ENCODE assay signal across 9 cellular contexts in genomic region chr16:15950869-15951268, GRCh38. TPM values are rescaled to one million over a fixed set of nuclear protein-coding genes. Genes with fewer than 3 reads are reported as not detected.
A peak's percentile ranks its signal among the peaks of the same experiment; 100 is the strongest.
DNase-seq lines count a peak whose midpoint lies in the region; ATAC-seq, FAIRE-seq and TF ChIP-seq lines count a peak whose summit lies in the region.
"Had no signal": no experiment of that assay in that cellular context is flagged by ENCODE, and none has a peak within 500 bp of the region (broad histone marks: within the 10 kb centered on the region; RNA-seq: fewer than 3 reads in every experiment).

No MANE protein-coding gene starts in this region.

- TF ChIP-seq CTCF in A549 (IDR thresholded peaks at IDR 0.05) (no peak), bronchial epithelial cell (IDR thresholded peaks at IDR 0.05; ENCODE audit: insufficient read depth, low read length, severe bottlenecking) (no peak)

- TF ChIP-seq RAD21 in A549 (conservative IDR thresholded peaks at IDR 0.05 in 1 of 2, IDR thresholded peaks at IDR 0.05 in 1 of 2): no peak; a peak in 1 of 5 replicates

- H3K9ac ChIP-seq in HUES6 (ENCODE audit: low read length): peak overlapping the region; percentile 85
- peak overlapping the region; percentile 86 for H3K9ac ChIP-seq in muscle layer of colon (ENCODE audit: low read length)

- H3K4me1 ChIP-seq in A549 (peaks cover 72% of the 10 kb centered on the region), HUES6 (ENCODE audit: control insufficient read depth, insufficient read depth, low read length) (peaks cover 12% of the 10 kb centered on the region), muscle layer of colon (ENCODE audit: insufficient read depth, low read length) (peaks cover 42% of the 10 kb centered on the region)

- TF ChIP-seq EP300 in A549 (IDR thresholded peaks at IDR 0.05): no peak

- no peaks in the 10 kb centered on the region for H3K9me3 ChIP-seq in A549
- no peaks in the 10 kb centered on the region for H3K9me3 ChIP-seq in HUES6 (ENCODE audit: control insufficient read depth, insufficient read depth, low read depth, low read length)
- H3K9me3 ChIP-seq in muscle layer of colon (ENCODE audit: low read length): no peaks in the 10 kb centered on the region

- no peak for TF ChIP-seq POLR2A in A549 (IDR thresholded peaks at IDR 0.05; ENCODE audit: low read length)

- POLR2A ChIA-PET in A549 (lab: Yijun Ruan, JAX): interaction anchor here (1.0 to 1.2 kb wide), 3 partner anchors 16 to 72 kb away, joined by 3 to 9 read pairs (median 6); partner anchors contain the start of gene CEP20

- H3K36me3 ChIP-seq in HUES6 (ENCODE audit: control insufficient read depth, insufficient read depth, low read length) (no peaks in the 10 kb centered on the region), bronchial epithelial cell (ENCODE audit: control insufficient read depth, insufficient read depth, low read length) (peaks cover 1% of the 10 kb centered on the region), muscle layer of colon (ENCODE audit: insufficient read depth, low read length) (no peaks in the 10 kb centered on the region)

- peak overlapping the region; percentile 94 for H3K4me2 ChIP-seq in A549

- ATAC-seq in A549: no peak
- no peak for ATAC-seq in GM19397 (IDR thresholded peaks at IDR 0.05; ENCODE audit: unreplicated experiment)

- H3K27me3 ChIP-seq in HUES6 (ENCODE audit: control insufficient read depth, insufficient read depth, low read length) (no peaks in the 10 kb centered on the region), bronchial epithelial cell (ENCODE audit: control insufficient read depth, insufficient read depth, low read length) (no peaks in the 10 kb centered on the region), muscle layer of colon (ENCODE audit: control insufficient read depth in 1 of 2, insufficient read depth in 2 of 2, low read length in 2 of 2) (no peaks in the 10 kb centered on the region)

- CTCF ChIA-PET in A549 (lab: Yijun Ruan, JAX): interaction anchor here (0.7 to 5.1 kb wide), 7 partner anchors 16 to 145 kb away, joined by 3 to 28 read pairs (median 3); partner anchors contain the start of gene CEP20

- no peak for FAIRE-seq in A549 (lab: Jason Lieb, UNC)
- FAIRE-seq in bronchial epithelial cell (lab: Jason Lieb, UNC): no peak

- peak overlapping the region; percentile 100 for H3K27ac ChIP-seq in A549
- H3K27ac ChIP-seq in HUES6 (ENCODE audit: low read depth, low read length): no peak overlapping the region
- H3K27ac ChIP-seq in muscle layer of colon (ENCODE audit: low read depth, low read length): peak overlapping the region; percentile 77

- peak overlapping the region; percentile 97 for H3K4me3 ChIP-seq in A549
- H3K4me3 ChIP-seq in HUES6 (ENCODE audit: low read depth, low read length): peak overlapping the region; percentile 78
- peak overlapping the region; percentile 68 for H3K4me3 ChIP-seq in bronchial epithelial cell (ENCODE audit: low read depth, low read length)
- peak overlapping the region; percentile 79 to 88 for H3K4me3 ChIP-seq in muscle layer of colon (ENCODE audit: low read depth in 1 of 2, low read length in 2 of 2)

- DNase-seq in A549 (ENCODE audit: low read depth in 1 of 2, low spot score in 1 of 2): no peak
- no peak for DNase-seq in bronchial epithelial cell (ENCODE audit: low read depth)
- no peak for DNase-seq in NCI-H2171 treated with DMSO at 0.1 percent for 48 hours (lab: John Stamatoyannopoulos, UW)
- no peak for DNase-seq in NK-92 (lab: John Stamatoyannopoulos, UW; ENCODE audit: unreplicated experiment)
- DNase-seq in AG08395 (ENCODE audit: low spot score): no peak
- DNase-seq: NCI-H1048 had no signal

TF ChIP-seq in A549, 52 proteins besides CTCF, POLR2A, EP300 and RAD21:
- TF ChIP-seq BCL3 (IDR thresholded peaks at IDR 0.05): no peak
- no peak for TF ChIP-seq HOXB13 (CRISPR knock-in tag; IDR thresholded peaks at IDR 0.05; ENCODE audit: low read depth)
- TF ChIP-seq ZC3H11A (IDR thresholded peaks at IDR 0.05): no peak
- no peak for TF ChIP-seq ZSCAN20 (CRISPR knock-in tag; IDR thresholded peaks at IDR 0.05)
TF ChIP-seq in A549: peak in this region for 0.

RNA-seq across cellular contexts. Expression of gene ABCC1, which starts 1.5 kb away (rescaled TPM):
- polyA plus RNA-seq in A549 (2011; rRNA removed) (56.5 and 108 TPM in 2 replicates), A549 (2017; fragmentation: RNase III; extraction: RNeasy Plus Mini Kit Qiagen cat#74134 plus additional on column Dnase treatment) (86.7 to 93.8 TPM (median 90.7 TPM) in 3 replicates)
- polyA plus RNA-seq in A549 (2012; cell fraction: cytosol; rRNA removed): 59.3 and 77.9 TPM in 2 replicates
- 184 and 231 TPM in 2 replicates for polyA plus RNA-seq in A549 (2012; cell fraction: nucleus; rRNA removed)
- polyA minus RNA-seq in A549 (2011; rRNA and poly(A)+ RNA removed): 359 and 414 TPM in 2 replicates
- total RNA-seq in bronchial epithelial cell: 31.3 and 69.1 TPM in 2 replicates
